Comparison of ENCODE assay signal across 10 cellular contexts in genomic region chr1:248438668-248439067, GRCh38. TPM values are rescaled to one million over a fixed set of nuclear protein-coding genes. Genes with fewer than 3 reads are reported as not detected.
"Had no signal": no experiment of that assay in that cellular context is flagged by ENCODE, and none has a peak within 500 bp of the region (broad histone marks: within the 10 kb centered on the region; RNA-seq: fewer than 3 reads in every experiment).

No MANE protein-coding gene starts in this region.

RNA-seq across cellular contexts. Expression of gene OR2T2, which starts 6.8 kb away (rescaled TPM):
- total RNA-seq: K562; LHCN-M2; MCF 10A; OCI-LY7; PC-3; SK-MEL-5; T-cell; T-helper 2 cell treated with Interferon-gamma antibody and Interleukin-4, amounts not matched to agents 100 ng/mL and 5 ng/mL, for 36 hours had no signal
- polyA plus RNA-seq: IgD-negative memory B cell, K562, SK-N-SH had no signal

RNA-seq across cellular contexts. Expression of gene OR2T3, which starts 34.5 kb away (rescaled TPM):
- total RNA-seq: K562; LHCN-M2; MCF 10A; OCI-LY7; PC-3; SK-MEL-5; T-cell; T-helper 2 cell treated with Interferon-gamma antibody and Interleukin-4, amounts not matched to agents 100 ng/mL and 5 ng/mL, for 36 hours had no signal
- polyA plus RNA-seq: IgD-negative memory B cell, K562, SK-N-SH had no signal

RNA-seq across cellular contexts. Expression of gene OR2T1, which starts 35.8 kb away (rescaled TPM):
- total RNA-seq: K562; LHCN-M2; MCF 10A; OCI-LY7; PC-3; SK-MEL-5; T-cell; T-helper 2 cell treated with Interferon-gamma antibody and Interleukin-4, amounts not matched to agents 100 ng/mL and 5 ng/mL, for 36 hours had no signal
- polyA plus RNA-seq: IgD-negative memory B cell, K562, SK-N-SH had no signal

RNA-seq across cellular contexts. Expression of gene OR2T5, which starts 49.7 kb away (rescaled TPM):
- total RNA-seq: K562; LHCN-M2; MCF 10A; OCI-LY7; PC-3; SK-MEL-5; T-cell; T-helper 2 cell treated with Interferon-gamma antibody and Interleukin-4, amounts not matched to agents 100 ng/mL and 5 ng/mL, for 36 hours had no signal
- polyA plus RNA-seq: K562, SK-N-SH had no signal
